In the genomic region with DNA sequence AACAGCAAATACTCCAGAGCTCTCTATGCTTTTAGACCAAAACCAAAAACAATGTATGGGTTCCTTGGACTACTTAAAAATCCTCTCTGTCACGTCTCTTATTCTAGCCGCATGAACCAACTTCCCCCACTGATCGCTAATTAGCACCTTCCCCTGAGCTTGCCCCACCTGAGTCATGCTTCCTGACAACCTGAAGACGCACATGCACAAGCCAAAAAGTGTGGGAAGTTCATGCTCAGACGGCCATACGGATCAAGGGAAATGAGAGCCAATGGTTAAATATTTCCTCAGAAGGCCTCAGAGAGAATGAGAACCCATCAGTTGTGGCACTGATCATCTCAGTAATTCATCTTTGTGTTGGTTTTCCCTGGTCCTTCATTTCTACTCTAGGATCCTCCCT, we compare ENCODE assay signal across 1 cellular context.
TF ChIP-seq lines count a peak whose summit lies in the region.

No MANE protein-coding gene starts in this region.

TF ChIP-seq in IMR-90, 13 proteins besides CTCF, POLR2A, EP300 and RAD21 (continued from another document):
- TF ChIP-seq MAFK (IDR thresholded peaks at IDR 0.05; ENCODE audit: low read depth, low read length) (no peak), MAZ (IDR thresholded peaks at IDR 0.05; ENCODE audit: borderline replicate concordance, low read depth, low read length) (no peak), RFX5 (IDR thresholded peaks at IDR 0.05; ENCODE audit: low read depth, low read length) (no peak), BHLHE40 (IDR thresholded peaks at IDR 0.05; ENCODE audit: low read depth, low read length) (no peak), RCOR1 (IDR thresholded peaks at IDR 0.05; ENCODE audit: insufficient replicate concordance, low read length) (no peak), FOS (IDR thresholded peaks at IDR 0.05; ENCODE audit: low read depth, low read length) (no peak), MXI1 (IDR thresholded peaks at IDR 0.05; ENCODE audit: borderline replicate concordance, low read depth, low read length) (no peak), CEBPB (IDR thresholded peaks at IDR 0.05; ENCODE audit: low read depth, low read length) (no peak), SMC3 (IDR thresholded peaks at IDR 0.05; ENCODE audit: low read depth, low read length) (no peak)
- TF ChIP-seq, protein P1, sequence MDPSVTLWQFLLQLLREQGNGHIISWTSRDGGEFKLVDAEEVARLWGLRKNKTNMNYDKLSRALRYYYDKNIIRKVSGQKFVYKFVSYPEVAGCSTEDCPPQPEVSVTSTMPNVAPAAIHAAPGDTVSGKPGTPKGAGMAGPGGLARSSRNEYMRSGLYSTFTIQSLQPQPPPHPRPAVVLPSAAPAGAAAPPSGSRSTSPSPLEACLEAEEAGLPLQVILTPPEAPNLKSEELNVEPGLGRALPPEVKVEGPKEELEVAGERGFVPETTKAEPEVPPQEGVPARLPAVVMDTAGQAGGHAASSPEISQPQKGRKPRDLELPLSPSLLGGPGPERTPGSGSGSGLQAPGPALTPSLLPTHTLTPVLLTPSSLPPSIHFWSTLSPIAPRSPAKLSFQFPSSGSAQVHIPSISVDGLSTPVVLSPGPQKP (IDR thresholded peaks at IDR 0.05; ENCODE audit: borderline replicate concordance, low read depth, low read length): no peak
- TF ChIP-seq, protein P2, sequence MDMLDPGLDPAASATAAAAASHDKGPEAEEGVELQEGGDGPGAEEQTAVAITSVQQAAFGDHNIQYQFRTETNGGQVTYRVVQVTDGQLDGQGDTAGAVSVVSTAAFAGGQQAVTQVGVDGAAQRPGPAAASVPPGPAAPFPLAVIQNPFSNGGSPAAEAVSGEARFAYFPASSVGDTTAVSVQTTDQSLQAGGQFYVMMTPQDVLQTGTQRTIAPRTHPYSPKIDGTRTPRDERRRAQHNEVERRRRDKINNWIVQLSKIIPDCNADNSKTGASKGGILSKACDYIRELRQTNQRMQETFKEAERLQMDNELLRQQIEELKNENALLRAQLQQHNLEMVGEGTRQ (IDR thresholded peaks at IDR 0.05; ENCODE audit: low read depth, low read length): no peak
